Comparison of ENCODE assay signal across 14 cellular contexts in the genomic region with DNA sequence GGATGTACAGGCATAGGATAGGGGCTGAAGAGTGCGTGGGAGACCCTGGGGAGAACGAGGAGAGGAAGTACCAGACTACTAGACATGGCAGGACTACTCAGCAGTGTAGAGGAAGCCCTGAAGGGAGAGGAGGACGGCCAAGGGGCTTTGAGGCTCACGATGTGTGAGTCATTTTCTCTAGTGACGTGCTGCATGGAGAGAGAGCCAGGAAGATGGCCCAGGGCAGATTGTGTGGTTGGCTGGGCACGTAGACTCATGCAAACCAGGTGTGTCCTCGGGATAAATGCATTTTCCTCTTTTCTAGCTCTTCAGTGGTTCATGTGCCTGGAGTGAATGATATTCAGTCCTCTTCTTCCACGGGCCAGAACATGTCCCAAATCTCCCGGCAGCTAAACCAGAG.
DNase-seq lines count a peak whose midpoint lies in the region; FAIRE-seq and TF ChIP-seq lines count a peak whose summit lies in the region.
"Had no signal": no experiment of that assay in that cellular context is flagged by ENCODE, and none has a peak within 500 bp of the region (broad histone marks: within the 10 kb centered on the region; RNA-seq: fewer than 3 reads in every experiment).

No MANE protein-coding gene starts in this region.

- H3K27ac ChIP-seq in endodermal cell (ENCODE audit: low read depth, low read length) (no peak overlapping the region), hepatocyte (no peak overlapping the region)
- H3K27ac ChIP-seq: right lobe of liver had no signal

- no peak overlapping the region for H3K9ac ChIP-seq in endodermal cell (ENCODE audit: extremely low read depth, low read length, poor library complexity, severe bottlenecking)

- no peaks in the 10 kb centered on the region for H4K20me1 ChIP-seq in hepatocyte (ENCODE audit: insufficient read depth, poor library complexity, severe bottlenecking)

- H3K4me1 Mint-ChIP-seq in endodermal cell (peaks cover 16% of the 10 kb centered on the region), osteocyte (ENCODE audit: unreplicated experiment) (peaks cover 24% of the 10 kb centered on the region)

- H3K9me3 Mint-ChIP-seq in endodermal cell, result no peaks in the 10 kb centered on the region
- H3K9me3 Mint-ChIP-seq in osteocyte (ENCODE audit: unreplicated experiment), result no peaks in the 10 kb centered on the region
- H3K9me3 Mint-ChIP-seq: activated naive CD4-positive, alpha-beta T cell treated with anti-CD3 and anti-CD28 coated beads, Interleukin-2, amount 50 U/mL, for 72 hours had no signal

- H3K4me3 ChIP-seq in endodermal cell (ENCODE audit: low read length) (no peak overlapping the region), hepatocyte (no peak overlapping the region)
- H3K4me3 ChIP-seq: right lobe of liver had no signal

- H3K27me3 ChIP-seq in endodermal cell (ENCODE audit: control insufficient read depth, insufficient read depth, low read length, poor library complexity, severe bottlenecking), result no peaks in the 10 kb centered on the region
- no peaks in the 10 kb centered on the region for H3K27me3 ChIP-seq in hepatocyte
- H3K27me3 ChIP-seq: right lobe of liver had no signal

- H3K9me3 ChIP-seq in endodermal cell (ENCODE audit: control insufficient read depth, low read length) (no peaks in the 10 kb centered on the region), hepatocyte (ENCODE audit: low read depth) (no peaks in the 10 kb centered on the region)
- H3K9me3 ChIP-seq: right lobe of liver had no signal

- H3K27ac Mint-ChIP-seq in endodermal cell, result no peak overlapping the region
- peak overlapping the region; percentile 40 for H3K27ac Mint-ChIP-seq in osteocyte (ENCODE audit: unreplicated experiment)

- H3K36me3 Mint-ChIP-seq in endodermal cell (ENCODE audit: low read depth), result peaks cover 4% of the 10 kb centered on the region
- peaks cover 53% of the 10 kb centered on the region for H3K36me3 Mint-ChIP-seq in osteocyte (ENCODE audit: unreplicated experiment)
- H3K36me3 Mint-ChIP-seq: activated naive CD4-positive, alpha-beta T cell treated with anti-CD3 and anti-CD28 coated beads, Interleukin-2, amount 50 U/mL, for 72 hours had no signal

- no peaks in the 10 kb centered on the region for H3K79me2 ChIP-seq in hepatocyte

- H3K4me2 ChIP-seq in hepatocyte, result no peak overlapping the region

- no peak for FAIRE-seq in RCC 7860 (lab: Jason Lieb, UNC)
- FAIRE-seq: G401.6, GM19239 had no signal

- H2AFZ ChIP-seq in hepatocyte, result no peak overlapping the region

- H3K4me1 ChIP-seq in endodermal cell (ENCODE audit: control insufficient read depth, insufficient read depth, low read length) (peaks cover 6% of the 10 kb centered on the region), hepatocyte (ENCODE audit: insufficient read depth) (peaks cover 11% of the 10 kb centered on the region)

- 93% methylated on average over 9 of the region's 9 CpGs for WGBS in endodermal cell (ENCODE audit: insufficient coverage in 1 of 2, insufficient read length in 1 of 2), 2 experiments
- 64% methylated on average over 9 of the region's 9 CpGs for WGBS in hepatocyte (ENCODE audit: low lambda C conversion rate, missing lambda C conversion rate)

- no peak overlapping the region for H3K4me3 Mint-ChIP-seq in endodermal cell
- H3K4me3 Mint-ChIP-seq in osteocyte (ENCODE audit: unreplicated experiment), result no peak overlapping the region

- TF ChIP-seq CTCF in endodermal cell (conservative IDR thresholded peaks at IDR 0.05), result no peak
- no peak for TF ChIP-seq CTCF in osteocyte (IDR thresholded peaks at IDR 0.05)
- TF ChIP-seq CTCF in hepatocyte (IDR thresholded peaks at IDR 0.05; ENCODE audit: poor library complexity), result no peak

- no peaks in the 10 kb centered on the region for H3K9me2 ChIP-seq in hepatocyte (replicated peaks; ENCODE audit: insufficient read depth)

- H3K36me3 ChIP-seq in endodermal cell (ENCODE audit: control insufficient read depth, insufficient read depth, low read length), result no peaks in the 10 kb centered on the region
- no peaks in the 10 kb centered on the region for H3K36me3 ChIP-seq in hepatocyte (replicated peaks; ENCODE audit: insufficient read depth, low read depth)
- H3K36me3 ChIP-seq: right lobe of liver had no signal

- H3K27me3 Mint-ChIP-seq in endodermal cell (ENCODE audit: insufficient read depth), result no peaks in the 10 kb centered on the region
- no peaks in the 10 kb centered on the region for H3K27me3 Mint-ChIP-seq in osteocyte (ENCODE audit: unreplicated experiment)

- peak; percentile 41 for DNase-seq in GM04503 (ENCODE audit: low read depth)
- DNase-seq in RCC 7860 (ENCODE audit: low spot score), result peak; percentile 38
- peak; percentile 33 for DNase-seq in endodermal cell
- DNase-seq in osteocyte (ENCODE audit: extremely low spot score, unreplicated experiment), result no peak
- no peak for DNase-seq in NCI-H1105 treated with DMSO at 0.1 percent for 48 hours (lab: John Stamatoyannopoulos, UW)
- DNase-seq in hepatocyte (ENCODE audit: low spot score), result no peak
- no peak for DNase-seq in GM03348 (ENCODE audit: low spot score)
- DNase-seq in epidermal melanocyte (ENCODE audit: insufficient read length, low spot score), result no peak
- DNase-seq: activated CD4-positive, alpha-beta T cell treated with anti-CD3 and anti-CD28 coated beads, Interleukin-2, amount 50 U/mL, for 1 hour; NCI-H2171; right lobe of liver had no signal

Comparison
In these comparisons a context has a peak if more than half of its experiments do, and no peak if none do; other contexts are left out.
1. DNase-seq: peak in GM04503 (single experiment), RCC 7860 (single experiment) and endodermal cell (single experiment); none in osteocyte (single experiment), NCI-H1105 treated with DMSO at 0.1 percent for 48 hours (single experiment), hepatocyte (single experiment), GM03348 (single experiment) and epidermal melanocyte (single experiment).